Comparison of ENCODE assay signal across 9 cellular contexts in genomic region chr1:184002071-184002470, GRCh38. TPM values are rescaled to one million over a fixed set of nuclear protein-coding genes. Genes with fewer than 3 reads are reported as not detected.
DNase-seq lines count a peak whose midpoint lies in the region; ATAC-seq, FAIRE-seq and TF ChIP-seq lines count a peak whose summit lies in the region.
"Had no signal": no experiment of that assay in that cellular context is flagged by ENCODE, and none has a peak within 500 bp of the region (broad histone marks: within the 10 kb centered on the region; RNA-seq: fewer than 3 reads in every experiment).

No MANE protein-coding gene starts in this region.

- peak overlapping the region; percentile 12 for H2AFZ ChIP-seq in HepG2 (ENCODE audit: low read length)
- peak overlapping the region; percentile 54 for H2AFZ ChIP-seq in K562 (ENCODE audit: low read depth, low read length)

- no TSS peak for BruUV-seq in HepG2 (replicated peaks; lab: Mats Ljungman, UMichigan)
- BruUV-seq in K562 (replicated peaks; lab: Mats Ljungman, UMichigan) = no TSS peak

- H3K9ac ChIP-seq in HepG2 (ENCODE audit: insufficient read depth, low read depth, low read length) (no peak overlapping the region), K562 (ENCODE audit: insufficient read depth in 1 of 2, low read depth in 2 of 2, low read length in 2 of 2) (no peak overlapping the region; a peak in 1 of 4 replicates), iPS-18a (ENCODE audit: low read length) (no peak overlapping the region)
- H3K9ac ChIP-seq: BLaER1 treated with 17β-estradiol and CSF1 and Interleukin-3, amounts not matched to agents 10 nM and 100 nM had no signal

- TF ChIP-seq EP300 in HepG2 (IDR thresholded peaks at IDR 0.05; ENCODE audit: low read depth in 2 of 2, low read length in 2 of 2) = peak in 1 of 2 experiments; percentile 59; a peak in 1 of 4 replicates
- TF ChIP-seq EP300 in HepG2 (CRISPR knock-in tag; IDR thresholded peaks at IDR 0.05; ENCODE audit: borderline replicate concordance) = peak; percentile 85
- no peak for TF ChIP-seq EP300 in K562 (IDR thresholded peaks at IDR 0.05; ENCODE audit: low read length)

- FAIRE-seq in HepG2 (lab: Jason Lieb, UNC) = no peak
- FAIRE-seq in K562 (lab: Jason Lieb, UNC) = no peak
- FAIRE-seq in urothelium cell line (lab: Jason Lieb, UNC) = peak; percentile 79

- TF ChIP-seq RAD21 in HepG2 (CRISPR knock-in tag; IDR thresholded peaks at IDR 0.05) (no peak), K562 (CRISPR knock-in tag; conservative IDR thresholded peaks at IDR 0.05 in 1 of 2, IDR thresholded peaks at IDR 0.05 in 1 of 2) (no peak)

- H3K9me1 ChIP-seq in K562 (ENCODE audit: control insufficient read depth, insufficient read depth, low read length) = no peaks in the 10 kb centered on the region

- 0% methylated on average over 2 of the region's 2 CpGs for WGBS in HepG2 (ENCODE audit: low lambda C conversion rate)
- 35% methylated on average over 2 of the region's 2 CpGs for WGBS in right lobe of liver (ENCODE audit: insufficient coverage, low coverage, low lambda C conversion rate, missing lambda C conversion rate)
- whole genome bisulfite sequencing in K562 (ENCODE audit: insufficient coverage, low coverage, missing lambda C conversion rate) = 15% methylated on average over 2 of the region's 2 CpGs
- WGBS in thyroid gland, 2 donors = 50 to 52% methylated on average over 2 of the region's 2 CpGs

- H3K27me3 ChIP-seq in HepG2 (ENCODE audit: control insufficient read depth in 1 of 2, insufficient read depth in 2 of 2, low read length in 2 of 2) = peaks cover 0 to 1% of the 10 kb centered on the region in 2 experiments; a peak in 2 of 5 replicates
- H3K27me3 ChIP-seq in right lobe of liver = no peaks in the 10 kb centered on the region
- no peaks in the 10 kb centered on the region for H3K27me3 ChIP-seq in K562 (ENCODE audit: control insufficient read depth in 2 of 2, insufficient read depth in 2 of 2, low read length in 2 of 2)
- H3K27me3 ChIP-seq in iPS-18a (ENCODE audit: control insufficient read depth, insufficient read depth, low read length) = no peaks in the 10 kb centered on the region
- H3K27me3 ChIP-seq in thyroid gland = no peaks in the 10 kb centered on the region
- H3K27me3 ChIP-seq: BLaER1 treated with 17β-estradiol and CSF1 and Interleukin-3, amounts not matched to agents 10 nM and 100 nM had no signal

- peaks cover 34% of the 10 kb centered on the region for H3K4me1 ChIP-seq in HepG2 (ENCODE audit: insufficient read depth, low read length)
- no peaks in the 10 kb centered on the region for H3K4me1 ChIP-seq in right lobe of liver
- peaks cover 3 to 36% of the 10 kb centered on the region in 2 experiments; a peak in 4 of 5 replicates for H3K4me1 ChIP-seq in K562 (replicated peaks in 1 of 2; ENCODE audit: control insufficient read depth in 2 of 2, insufficient read depth in 2 of 2, low read length in 2 of 2)
- peaks cover 11% of the 10 kb centered on the region for H3K4me1 ChIP-seq in iPS-18a (ENCODE audit: control insufficient read depth, low read depth, low read length)
- no peaks in the 10 kb centered on the region for H3K4me1 ChIP-seq in thyroid gland

- CTCF ChIA-PET in HepG2 (lab: Yijun Ruan, JAX; ENCODE audit: low intra/inter-chr PET ratio, low total read pairs) (no interaction called here), K562 (lab: Yijun Ruan, JAX; ENCODE audit: low intra/inter-chr PET ratio) (no interaction called here)

- H3K36me3 ChIP-seq in HepG2 (replicated peaks in 1 of 2; ENCODE audit: control insufficient read depth in 1 of 2, insufficient read depth in 2 of 2, low read length in 2 of 2) (no peaks in the 10 kb centered on the region), right lobe of liver (no peaks in the 10 kb centered on the region), K562 (ENCODE audit: control insufficient read depth, insufficient read depth, low read length) (no peaks in the 10 kb centered on the region), iPS-18a (ENCODE audit: control insufficient read depth, low read depth, low read length) (no peaks in the 10 kb centered on the region), thyroid gland (no peaks in the 10 kb centered on the region)
- H3K36me3 ChIP-seq: BLaER1 treated with 17β-estradiol and CSF1 and Interleukin-3, amounts not matched to agents 10 nM and 100 nM had no signal

- H3K4me3 ChIP-seq in HepG2 (replicated peaks in 1 of 3; ENCODE audit: insufficient read depth in 1 of 3, low read depth in 2 of 3, low read length in 3 of 3) (no peak overlapping the region), right lobe of liver (no peak overlapping the region), K562 (no peak overlapping the region), iPS-18a (ENCODE audit: low read length) (no peak overlapping the region), thyroid gland (replicated peaks in 1 of 3) (no peak overlapping the region)
- H3K4me3 ChIP-seq: BLaER1 treated with 17β-estradiol and CSF1 and Interleukin-3, amounts not matched to agents 10 nM and 100 nM had no signal

- TF ChIP-seq POLR2A in HepG2 (IDR thresholded peaks at IDR 0.05; ENCODE audit: insufficient read depth in 1 of 2, low read depth in 2 of 2, low read length in 2 of 2) = no peak
- no peak for TF ChIP-seq POLR2A in right lobe of liver (IDR thresholded peaks at IDR 0.05)
- TF ChIP-seq POLR2A in K562 (conservative IDR thresholded peaks at IDR 0.05) = no peak
- TF ChIP-seq POLR2A in thyroid gland (IDR thresholded peaks at IDR 0.05) = no peak

- no peak for TF ChIP-seq CTCF in HepG2 (CRISPR knock-in tag; IDR thresholded peaks at IDR 0.05)
- TF ChIP-seq CTCF in right lobe of liver (IDR thresholded peaks at IDR 0.05) = no peak
- no peak for TF ChIP-seq CTCF in K562 (IDR thresholded peaks at IDR 0.05 in 2 of 3, conservative IDR thresholded peaks at IDR 0.05 in 1 of 3; ENCODE audit: insufficient read depth in 2 of 3, low read depth in 1 of 3, low read length in 3 of 3)
- no peak for TF ChIP-seq CTCF in thyroid gland (IDR thresholded peaks at IDR 0.05)

- H3K79me2 ChIP-seq in HepG2 (ENCODE audit: insufficient read depth, low read length) (no peaks in the 10 kb centered on the region), K562 (ENCODE audit: control insufficient read depth, insufficient read depth, low read length) (peaks cover 12% of the 10 kb centered on the region; the same call in 2 of the 3 replicates)

- no peaks in the 10 kb centered on the region for H3K9me3 ChIP-seq in HepG2 (ENCODE audit: low read length)
- H3K9me3 ChIP-seq in right lobe of liver = no peaks in the 10 kb centered on the region
- H3K9me3 ChIP-seq in K562 (replicated peaks; ENCODE audit: control insufficient read depth, insufficient read depth, low read depth, low read length) = no peaks in the 10 kb centered on the region
- H3K9me3 ChIP-seq in iPS-18a (ENCODE audit: control insufficient read depth, low read depth, low read length) = no peaks in the 10 kb centered on the region
- no peaks in the 10 kb centered on the region for H3K9me3 ChIP-seq in thyroid gland
- H3K9me3 ChIP-seq: BLaER1 treated with 17β-estradiol and CSF1 and Interleukin-3, amounts not matched to agents 10 nM and 100 nM had no signal

- H3K4me2 ChIP-seq in HepG2 (ENCODE audit: low read depth, low read length) (peak overlapping the region; percentile 41; the same call in 1 of the 2 replicates), K562 (ENCODE audit: insufficient read depth, low read length) (no peak overlapping the region)

- in situ Hi-C loops in HepG2 (cut with HindIII; ENCODE audit: extremely low pct_ligation_motif_present, low pct_unique_long_range_greater_than_20kb) (no loop called here), K562 (cut with MboI) (no loop called here)

- DNase-seq in HepG2 (ENCODE audit: low spot score) (peak; percentile 92), right lobe of liver (no peak), K562 (ENCODE audit: extremely low read depth in 1 of 4, low spot score in 3 of 4) (peak in 1 of 4 experiments; percentile 56), urothelium cell line (ENCODE audit: low spot score) (peak; percentile 73), thyroid gland (no peak), NOMO-1 treated with dmso at 0.1 percent for 144 hours (lab: John Stamatoyannopoulos, UW; ENCODE audit: unreplicated experiment) (no peak), T-helper 2 cell (no peak)

- H4K20me1 ChIP-seq in HepG2 (ENCODE audit: insufficient read depth, low read length) (no peaks in the 10 kb centered on the region), K562 (replicated peaks; ENCODE audit: control insufficient read depth, insufficient read depth, low read length) (no peaks in the 10 kb centered on the region)
- H4K20me1 ChIP-seq: BLaER1 treated with 17β-estradiol and CSF1 and Interleukin-3, amounts not matched to agents 10 nM and 100 nM had no signal

- H3K27ac ChIP-seq in HepG2 (ENCODE audit: extremely low read length, insufficient read depth, low read length) = peak overlapping the region; percentile 15
- H3K27ac ChIP-seq in right lobe of liver = no peak overlapping the region
- peak overlapping the region; percentile 31; the same call in 1 of the 3 replicates for H3K27ac ChIP-seq in K562 (ENCODE audit: extremely low read depth, low read depth, low read length)
- peak overlapping the region; percentile 28 for H3K27ac ChIP-seq in iPS-18a (ENCODE audit: low read length)
- H3K27ac ChIP-seq in thyroid gland = no peak overlapping the region
- H3K27ac ChIP-seq: BLaER1 treated with 17β-estradiol and CSF1 and Interleukin-3, amounts not matched to agents 10 nM and 100 nM had no signal

- POLR2A ChIA-PET in HepG2 (lab: Yijun Ruan, JAX) (interaction anchor here (1.0 kb wide), 1 partner anchor 48 kb away, joined by 4 read pairs; no protein-coding TSS in a partner anchor), K562 (lab: Yijun Ruan, JAX) (interaction anchor here (0.7 to 1.7 kb wide), 4 partner anchors 9 to 298 kb away, joined by 3 read pairs; no protein-coding TSS in a partner anchor)

- intact Hi-C loops in HepG2 (cut with micrococcal nuclease; ENCODE audit: unreplicated experiment) = no loop called here
- intact Hi-C loops in right lobe of liver (cut with DNase I) = no loop called here
- intact Hi-C loops in K562 (cut with micrococcal nuclease) = no loop called here
- intact Hi-C loops in thyroid gland (cut with DNase I) = no loop called here

- ATAC-seq in HepG2 (peak; percentile 95), right lobe of liver (no peak), K562 (peak; percentile 28)

RNA-seq across cellular contexts. Expression of gene COLGALT2, which starts 35.5 kb away (rescaled TPM):
- 3.4 and 6.2 TPM in 2 replicates for total RNA-seq in HepG2 (2016; rRNA removed; fragmentation: Illumina TruSeq; extraction: Trizol)
- 0.44 and 0.81 TPM in 2 replicates for total RNA-seq in HepG2 (2016; cell fraction: cytosol; rRNA removed; fragmentation: Illumina TruSeq; extraction: Trizol; ENCODE audit: low read depth)
- 3.4 and 6.0 TPM in 2 replicates for total RNA-seq in HepG2 (2016; cell fraction: insoluble cytoplasmic fraction; rRNA removed; fragmentation: Illumina TruSeq; extraction: Trizol)
- 2.0 and 2.2 TPM in 2 replicates for total RNA-seq in HepG2 (2016; cell fraction: membrane; rRNA removed; fragmentation: Illumina TruSeq; extraction: Trizol)
- 9.4 and 12.5 TPM in 2 replicates for total RNA-seq in HepG2 (2016; cell fraction: nucleus; rRNA removed; fragmentation: Illumina TruSeq; extraction: Trizol)
- polyA plus RNA-seq in HepG2 (2011; rRNA removed) = 2.4 and 3.3 TPM in 2 replicates
- 2.5 and 3.3 TPM in 2 replicates for polyA plus RNA-seq in HepG2 (2011; cell fraction: cytosol; rRNA removed)
- 4.9 and 8.5 TPM in 2 replicates for polyA plus RNA-seq in HepG2 (2011; cell fraction: nucleus; rRNA removed)
- polyA plus RNA-seq in HepG2 (2012) = 0.56 and 1.7 TPM in 2 replicates
- polyA plus RNA-seq in HepG2 (2016; cell fraction: cytosol; fragmentation: Illumina TruSeq; extraction: Trizol; ENCODE audit: low read depth) = 0.26 and 0.44 TPM in 2 replicates
- polyA plus RNA-seq in HepG2 (2016; cell fraction: insoluble cytoplasmic fraction; fragmentation: Illumina TruSeq; extraction: Trizol; ENCODE audit: low read depth) = 3.1 and 3.2 TPM in 2 replicates
- polyA plus RNA-seq in HepG2 (2016; cell fraction: membrane; fragmentation: Illumina TruSeq; extraction: Trizol; ENCODE audit: low read depth) = 0.97 and 1.1 TPM in 2 replicates
- 11.0 and 13.1 TPM in 2 replicates for polyA plus RNA-seq in HepG2 (2016; cell fraction: nucleus; fragmentation: Illumina TruSeq; extraction: Trizol; ENCODE audit: insufficient read depth, low read depth)
- polyA minus RNA-seq in HepG2 (2011; rRNA and poly(A)+ RNA removed; ENCODE audit: low replicate concordance) = 4.2 TPM in 1 of 2 replicates, not detected in the other
- polyA minus RNA-seq in HepG2 (2011; cell fraction: cytosol; rRNA and poly(A)+ RNA removed) = 2.5 and 3.3 TPM in 2 replicates
- 7.1 and 11.3 TPM in 2 replicates for polyA minus RNA-seq in HepG2 (2011; cell fraction: nucleus; rRNA and poly(A)+ RNA removed)
- total RNA-seq in right lobe of liver = under 1 TPM in 5 of 6 experiments, not detected in 1; 0.04 to 0.20 (median 0.17) TPM
- 26.9 and 36.6 TPM in 2 replicates for total RNA-seq in K562 (2011; cell fraction: chromatin; rRNA removed; ENCODE audit: low replicate concordance)
- 22.2 TPM in 2 replicates for total RNA-seq in K562 (2011; cell fraction: nucleolus; rRNA removed)
- 33.3 and 42.1 TPM in 2 replicates for total RNA-seq in K562 (2011; cell fraction: nucleoplasm; rRNA removed)
- total RNA-seq in K562 (2014; rRNA removed) = 18.8 and 19.1 TPM in 2 replicates
- total RNA-seq in K562 (2014; rRNA removed; fragmentation: Illumina TruSeq; extraction: Trizol) = 19.2 and 23.0 TPM in 2 replicates
- total RNA-seq in K562 (2015; rRNA removed; fragmentation: Illumina TruSeq; extraction: Trizol) = 11.3 and 11.6 TPM in 2 replicates
- 23.2 and 29.1 TPM in 2 replicates for total RNA-seq in K562 (2021)
- 7.4 and 9.3 TPM in 2 replicates for polyA plus RNA-seq in K562 (2011; rRNA removed)
- polyA plus RNA-seq in K562 (2011; cell fraction: cytosol; rRNA removed) = 8.1 and 8.2 TPM in 2 replicates
- 36.5 and 59.0 TPM in 2 replicates for polyA plus RNA-seq in K562 (2011; cell fraction: nucleus; rRNA removed)
- polyA plus RNA-seq in K562 (2012) = 16.0 and 73.3 TPM in 2 replicates
- 29.3 and 32.1 TPM in 2 replicates for polyA plus RNA-seq in K562 (2014; fragmentation: Illumina TruSeq; extraction: Trizol)
- 10 to 100 TPM; 12.1 to 22.4 TPM for polyA plus RNA-seq in K562 (2014; fragmentation: Nextera tagmentation; extraction: Ambion mirVana)
- 15.8 and 18.5 TPM in 2 replicates for polyA plus RNA-seq in K562 (2014; rRNA removed)
- 9.9 and 12.4 TPM in 2 replicates for polyA minus RNA-seq in K562 (2011; rRNA and poly(A)+ RNA removed)
- 8.8 and 9.0 TPM in 2 replicates for polyA minus RNA-seq in K562 (2011; cell fraction: cytosol; rRNA and poly(A)+ RNA removed)
- polyA minus RNA-seq in K562 (2011; cell fraction: nucleus; rRNA and poly(A)+ RNA removed) = 21.8 and 22.5 TPM in 2 replicates
- total RNA-seq in thyroid gland = 1 to 10 TPM; 2.6 to 8.3 (median 5.4) TPM

RNA-seq across cellular contexts. Expression of gene TSEN15, which starts 49.5 kb away (rescaled TPM):
- 35.8 and 44.3 TPM in 2 replicates for total RNA-seq in HepG2 (2016; rRNA removed; fragmentation: Illumina TruSeq; extraction: Trizol)
- 6.4 and 7.5 TPM in 2 replicates for total RNA-seq in HepG2 (2016; cell fraction: cytosol; rRNA removed; fragmentation: Illumina TruSeq; extraction: Trizol; ENCODE audit: low read depth)
- total RNA-seq in HepG2 (2016; cell fraction: insoluble cytoplasmic fraction; rRNA removed; fragmentation: Illumina TruSeq; extraction: Trizol) = 36.8 and 49.9 TPM in 2 replicates
- 22.1 and 23.2 TPM in 2 replicates for total RNA-seq in HepG2 (2016; cell fraction: membrane; rRNA removed; fragmentation: Illumina TruSeq; extraction: Trizol)
- 36.7 and 39.0 TPM in 2 replicates for total RNA-seq in HepG2 (2016; cell fraction: nucleus; rRNA removed; fragmentation: Illumina TruSeq; extraction: Trizol)
- 17.3 and 25.6 TPM in 2 replicates for polyA plus RNA-seq in HepG2 (2011; rRNA removed)
- 14.6 and 16.8 TPM in 2 replicates for polyA plus RNA-seq in HepG2 (2011; cell fraction: cytosol; rRNA removed)
- 13.5 and 15.7 TPM in 2 replicates for polyA plus RNA-seq in HepG2 (2011; cell fraction: nucleus; rRNA removed)
- 16.8 and 18.5 TPM in 2 replicates for polyA plus RNA-seq in HepG2 (2012)
- 8.7 and 10.5 TPM in 2 replicates for polyA plus RNA-seq in HepG2 (2016; cell fraction: cytosol; fragmentation: Illumina TruSeq; extraction: Trizol; ENCODE audit: low read depth)
- 48.1 and 51.6 TPM in 2 replicates for polyA plus RNA-seq in HepG2 (2016; cell fraction: insoluble cytoplasmic fraction; fragmentation: Illumina TruSeq; extraction: Trizol; ENCODE audit: low read depth)
- 21.2 and 22.4 TPM in 2 replicates for polyA plus RNA-seq in HepG2 (2016; cell fraction: membrane; fragmentation: Illumina TruSeq; extraction: Trizol; ENCODE audit: low read depth)
- polyA plus RNA-seq in HepG2 (2016; cell fraction: nucleus; fragmentation: Illumina TruSeq; extraction: Trizol; ENCODE audit: insufficient read depth, low read depth) = 45.6 and 47.3 TPM in 2 replicates
- polyA minus RNA-seq in HepG2 (2011; rRNA and poly(A)+ RNA removed; ENCODE audit: low replicate concordance) = 28.6 and 45.4 TPM in 2 replicates
- 16.8 and 22.4 TPM in 2 replicates for polyA minus RNA-seq in HepG2 (2011; cell fraction: cytosol; rRNA and poly(A)+ RNA removed)
- 74.5 and 82.7 TPM in 2 replicates for polyA minus RNA-seq in HepG2 (2011; cell fraction: nucleus; rRNA and poly(A)+ RNA removed)
- 10 to 100 TPM in 5 of 6 experiments, 1 to 10 TPM in 1; 9.6 to 17.1 (median 11.3) TPM for total RNA-seq in right lobe of liver
- 40.1 and 121 TPM in 2 replicates for total RNA-seq in K562 (2011; cell fraction: chromatin; rRNA removed; ENCODE audit: low replicate concordance)
- 27.5 and 40.1 TPM in 2 replicates for total RNA-seq in K562 (2011; cell fraction: nucleolus; rRNA removed)
- 71.9 and 122 TPM in 2 replicates for total RNA-seq in K562 (2011; cell fraction: nucleoplasm; rRNA removed)
- total RNA-seq in K562 (2014; rRNA removed) = 82.8 and 83.9 TPM in 2 replicates
- total RNA-seq in K562 (2014; rRNA removed; fragmentation: Illumina TruSeq; extraction: Trizol) = 121 and 146 TPM in 2 replicates
- 83.2 and 92.8 TPM in 2 replicates for total RNA-seq in K562 (2015; rRNA removed; fragmentation: Illumina TruSeq; extraction: Trizol)
- total RNA-seq in K562 (2021) = 81.9 and 86.4 TPM in 2 replicates
- polyA plus RNA-seq in K562 (2011; rRNA removed) = 97.1 and 108 TPM in 2 replicates
- polyA plus RNA-seq in K562 (2011; cell fraction: cytosol; rRNA removed) = 28.9 and 65.9 TPM in 2 replicates
- polyA plus RNA-seq in K562 (2011; cell fraction: nucleus; rRNA removed) = 65.9 and 104 TPM in 2 replicates
- polyA plus RNA-seq in K562 (2012) = 56.9 and 143 TPM in 2 replicates
- 106 and 118 TPM in 2 replicates for polyA plus RNA-seq in K562 (2014; fragmentation: Illumina TruSeq; extraction: Trizol)
- polyA plus RNA-seq in K562 (2014; fragmentation: Nextera tagmentation; extraction: Ambion mirVana) = 10 to 100 TPM; 25.6 to 36.1 TPM
- 91.3 and 104 TPM in 2 replicates for polyA plus RNA-seq in K562 (2014; rRNA removed)
- polyA minus RNA-seq in K562 (2011; rRNA and poly(A)+ RNA removed) = 87.9 and 108 TPM in 2 replicates
- polyA minus RNA-seq in K562 (2011; cell fraction: cytosol; rRNA and poly(A)+ RNA removed) = 43.4 and 50.1 TPM in 2 replicates
- polyA minus RNA-seq in K562 (2011; cell fraction: nucleus; rRNA and poly(A)+ RNA removed) = 69.7 and 127 TPM in 2 replicates
- 10 to 100 TPM; 45.8 to 63.3 (median 60.1) TPM for total RNA-seq in thyroid gland

Comparison
In these comparisons a context has a peak if more than half of its experiments do, and no peak if none do; other contexts are left out.
1. ATAC-seq: peak in HepG2 (single experiment) and K562 (single experiment); none in right lobe of liver (0 of 4).
2. DNase-seq: peak in HepG2 (single experiment) and urothelium cell line (single experiment); none in right lobe of liver (0 of 3), thyroid gland (0 of 2), NOMO-1 treated with dmso at 0.1 percent for 144 hours (single experiment) and T-helper 2 cell (0 of 5).
3. H3K27ac ChIP-seq: peak in HepG2 (single experiment), K562 (single experiment) and iPS-18a (single experiment); none in right lobe of liver (0 of 3) and thyroid gland (0 of 3).
4. Of the 241 proteins assayed by ChIP-seq in both HepG2 and K562: peak only in HepG2: ATF3, BCL6, CBX5, CREB3, ELF1, EP300 and 28 more; only in K562: DPF2, SMARCE1 and ZNF766; in both: FOSL1, MAFF, MAFG, MAFK and NFE2; in neither: 192; mixed calls (peak in some experiments, not most) for 7.